ENCODE assay signal across 7 cellular contexts in the genomic region with DNA sequence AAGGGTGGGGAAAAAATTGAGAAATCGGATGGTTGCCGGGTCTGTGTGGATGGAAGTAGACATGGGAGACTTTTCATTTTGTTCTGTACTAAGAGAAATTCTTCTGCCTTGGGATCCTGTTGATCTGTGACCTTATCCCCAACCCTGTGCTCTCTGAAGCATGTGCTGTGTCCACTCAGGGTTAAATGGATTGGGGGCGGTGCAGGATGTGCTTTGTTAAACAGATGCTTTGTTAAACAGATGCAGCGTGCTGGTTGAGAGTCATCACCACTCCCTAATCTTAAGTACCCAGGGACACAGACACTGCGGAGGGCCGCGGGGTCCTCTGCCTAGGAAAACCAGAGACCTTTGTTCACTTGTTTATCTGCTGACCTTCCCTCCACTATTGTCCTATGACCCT. TPM values are rescaled to one million over a fixed set of nuclear protein-coding genes. Genes with fewer than 3 reads are reported as not detected.
A peak's percentile ranks its signal among the peaks of the same experiment; 100 is the strongest.
DNase-seq lines count a peak whose midpoint lies in the region; ATAC-seq, FAIRE-seq and TF ChIP-seq lines count a peak whose summit lies in the region.
"Not testable (repeated sequence)": the region's sequence is repeated elsewhere in the genome, so short reads cannot be mapped to it uniquely, and the experiment has no call there.

No MANE protein-coding gene starts in this region.

- not testable (repeated sequence) for H3K9me3 ChIP-seq in GM23248 (ENCODE audit: low read depth); IMR-90 (ENCODE audit: control insufficient read depth, insufficient read depth, low read length); WERI-Rb-1 (ENCODE audit: severe bottlenecking); K562 (replicated peaks; ENCODE audit: control insufficient read depth, insufficient read depth, low read depth, low read length); sigmoid colon

- H4K5ac ChIP-seq in IMR-90 (ENCODE audit: low read depth, low read length): not testable (repeated sequence)

- H3K4me3 Mint-ChIP-seq in nephron progenitor cell: not testable (repeated sequence)

- peak overlapping the region; percentile 68 for H3K4me2 ChIP-seq in GM23248 (ENCODE audit: unreplicated experiment)
- H3K4me2 ChIP-seq in IMR-90 (ENCODE audit: low read depth, low read length); K562 (ENCODE audit: insufficient read depth, low read length): not testable (repeated sequence)

- dilution Hi-C loops in IMR-90 (cut with HindIII; ENCODE audit: low sequenced_read_pairs, unreplicated experiment): not testable (repeated sequence)

- not testable (repeated sequence) for H3F3A ChIP-seq in GM23248 (ENCODE audit: insufficient read depth)

- not testable (repeated sequence) for H3K23ac ChIP-seq in IMR-90 (ENCODE audit: low read depth, low read length)

- not testable (repeated sequence) for TF ChIP-seq RAD21 in IMR-90 (IDR thresholded peaks at IDR 0.05; ENCODE audit: low read length); K562 (CRISPR knock-in tag; conservative IDR thresholded peaks at IDR 0.05 in 1 of 2, IDR thresholded peaks at IDR 0.05 in 1 of 2)

- CTCF ChIA-PET in IMR-90 (lab: Yijun Ruan, JAX); K562 (lab: Yijun Ruan, JAX; ENCODE audit: low intra/inter-chr PET ratio): not testable (repeated sequence)

- not testable (repeated sequence) for H3K18ac ChIP-seq in IMR-90 (ENCODE audit: low read depth, low read length)

- peaks cover 11% of the 10 kb centered on the region for H3K4me1 ChIP-seq in GM23248 (ENCODE audit: insufficient read depth)
- H3K4me1 ChIP-seq in IMR-90 (ENCODE audit: control insufficient read depth, insufficient read depth, low read length); sigmoid colon: not testable (repeated sequence)
- H3K4me1 ChIP-seq in K562 (replicated peaks in 1 of 2; ENCODE audit: control insufficient read depth in 2 of 2, insufficient read depth in 2 of 2, low read length in 2 of 2): peaks cover 15 to 18% of the 10 kb centered on the region in 2 experiments

- not testable (repeated sequence) for H2BK120ac ChIP-seq in IMR-90 (ENCODE audit: low read depth, low read length)

- not testable (repeated sequence) for TF ChIP-seq CTCF in IMR-90 (conservative IDR thresholded peaks at IDR 0.05; ENCODE audit: low read depth, low read length); WERI-Rb-1 (IDR thresholded peaks at IDR 0.05; ENCODE audit: low read depth, low read length); K562 (IDR thresholded peaks at IDR 0.05 in 2 of 3, conservative IDR thresholded peaks at IDR 0.05 in 1 of 3; ENCODE audit: insufficient read depth in 2 of 3, low read depth in 1 of 3, low read length in 3 of 3); nephron progenitor cell (IDR thresholded peaks at IDR 0.05); sigmoid colon (IDR thresholded peaks at IDR 0.05)

- WGBS in GM23248 (ENCODE audit: low coverage in 1 of 2, low lambda C conversion rate in 2 of 2, missing lambda C conversion rate in 2 of 2), 2 experiments: 6% methylated on average over 3 of the region's 7 CpGs; no CpG with 5 or more reads in 1 of the 2 experiments
- WGBS in IMR-90 (ENCODE audit: extremely low coverage in 2 of 2, insufficient read length in 1 of 2), 2 experiments: 38% methylated on average over 2 of the region's 7 CpGs; no CpG with 5 or more reads in 1 of the 2 experiments
- WGBS in K562 (ENCODE audit: insufficient coverage, low coverage, missing lambda C conversion rate): 0% methylated on average over 2 of the region's 7 CpGs
- 30 to 44% methylated on average over 4 of the region's 7 CpGs for WGBS in sigmoid colon, 2 donors

- DNase-seq in GM23248; IMR-90; K562 (ENCODE audit: extremely low read depth in 1 of 4, low spot score in 3 of 4); Right ventricle myocardium superior: not testable (repeated sequence)
- DNase-seq in WERI-Rb-1 (peak; percentile 66), nephron progenitor cell (peak; percentile 27), sigmoid colon (peak; percentile 69)

- not testable (repeated sequence) for H3K4ac ChIP-seq in IMR-90 (ENCODE audit: low read depth, low read length)

- H3K4me1 Mint-ChIP-seq in nephron progenitor cell: peaks cover 18% of the 10 kb centered on the region

- H3K27ac ChIP-seq in GM23248; IMR-90 (ENCODE audit: insufficient read depth, low read length); WERI-Rb-1; K562 (ENCODE audit: extremely low read depth, low read depth, low read length); sigmoid colon: not testable (repeated sequence)

- H2AK9ac ChIP-seq in IMR-90 (replicated peaks; ENCODE audit: low read depth, low read length, poor library complexity): not testable (repeated sequence)

- H3K27ac Mint-ChIP-seq in nephron progenitor cell: peak overlapping the region; percentile 59

- H2BK20ac ChIP-seq in IMR-90 (ENCODE audit: low read depth, low read length): not testable (repeated sequence)

- H3K14ac ChIP-seq in IMR-90 (replicated peaks; ENCODE audit: low read depth, low read length): not testable (repeated sequence)

- not testable (repeated sequence) for H3K27me3 ChIP-seq in GM23248 (replicated peaks; ENCODE audit: insufficient read depth); IMR-90 (ENCODE audit: control insufficient read depth, insufficient read depth, low read length); WERI-Rb-1 (ENCODE audit: insufficient read depth, low read depth, severe bottlenecking); K562 (ENCODE audit: control insufficient read depth in 2 of 2, insufficient read depth in 2 of 2, low read length in 2 of 2); sigmoid colon

- peaks cover 15% of the 10 kb centered on the region for H3K9me3 Mint-ChIP-seq in nephron progenitor cell

- peak; percentile 50 for ATAC-seq in IMR-90 (ENCODE audit: low read depth)
- ATAC-seq in K562: peak; percentile 76
- ATAC-seq in Right ventricle myocardium superior (ENCODE audit: poor library complexity): peak; percentile 49

- not testable (repeated sequence) for H3K79me1 ChIP-seq in IMR-90 (ENCODE audit: low read depth in 1 of 2, low read length in 2 of 2)

- H4K8ac ChIP-seq in IMR-90 (ENCODE audit: low read depth in 2 of 2, low read length in 2 of 2): not testable (repeated sequence)

- intact Hi-C loops in IMR-90 (cut with micrococcal nuclease); K562 (cut with micrococcal nuclease); Right ventricle myocardium superior (cut with DNase I); sigmoid colon (cut with DNase I): not testable (repeated sequence)

- not testable (repeated sequence) for H3K4me3 ChIP-seq in GM23248; IMR-90 (ENCODE audit: insufficient read depth, low read depth, low read length); WERI-Rb-1 (ENCODE audit: low read depth, low read length); K562; sigmoid colon

- H3K9me2 ChIP-seq in GM23248 (ENCODE audit: insufficient read depth): not testable (repeated sequence)

- H2BK15ac ChIP-seq in IMR-90 (ENCODE audit: low read depth, low read length): not testable (repeated sequence)

- POLR2A ChIA-PET in IMR-90 (lab: Charles Lee; ENCODE audit: unreplicated experiment); K562 (lab: Yijun Ruan, JAX): not testable (repeated sequence)

- in situ Hi-C loops in GM23248 (cut with MboI); IMR-90 (cut with MboI; ENCODE audit: low sequenced_read_pairs); K562 (cut with MboI): not testable (repeated sequence)

- H3K79me2 ChIP-seq in GM23248 (ENCODE audit: insufficient read depth); K562 (ENCODE audit: control insufficient read depth, insufficient read depth, low read length): not testable (repeated sequence)

- H2AK5ac ChIP-seq in IMR-90 (ENCODE audit: low read depth, low read length): not testable (repeated sequence)

- not testable (repeated sequence) for H3K36me3 ChIP-seq in GM23248 (ENCODE audit: low read depth); IMR-90 (ENCODE audit: control insufficient read depth, insufficient read depth, low read length); WERI-Rb-1; K562 (ENCODE audit: control insufficient read depth, insufficient read depth, low read length); sigmoid colon

- H3K36me3 Mint-ChIP-seq in nephron progenitor cell (ENCODE audit: low read depth): not testable (repeated sequence)

- H3K9ac ChIP-seq in GM23248; IMR-90 (ENCODE audit: low read depth, low read length); K562 (ENCODE audit: insufficient read depth in 1 of 2, low read depth in 2 of 2, low read length in 2 of 2): not testable (repeated sequence)

- TF ChIP-seq EP300 in K562 (IDR thresholded peaks at IDR 0.05; ENCODE audit: low read length); sigmoid colon (IDR thresholded peaks at IDR 0.05): not testable (repeated sequence)

- peak; percentile 78 for FAIRE-seq in K562 (lab: Jason Lieb, UNC)

- BruUV-seq in IMR-90 (replicated peaks; lab: Mats Ljungman, UMichigan); K562 (replicated peaks; lab: Mats Ljungman, UMichigan): not testable (repeated sequence)

- not testable (repeated sequence) for H3K56ac ChIP-seq in IMR-90 (ENCODE audit: extremely low read depth, insufficient read depth, low read length)

- H2AFZ ChIP-seq in GM23248: peak overlapping the region; percentile 68
- not testable (repeated sequence) for H2AFZ ChIP-seq in IMR-90 (replicated peaks; ENCODE audit: low read length, poor library complexity); K562 (ENCODE audit: low read depth, low read length)

- not testable (repeated sequence) for H3K27me3 Mint-ChIP-seq in nephron progenitor cell (ENCODE audit: low read depth, poor library complexity)

- H3K9me1 ChIP-seq in IMR-90 (ENCODE audit: insufficient read depth, low read length): peaks cover 12% of the 10 kb centered on the region
- not testable (repeated sequence) for H3K9me1 ChIP-seq in K562 (ENCODE audit: control insufficient read depth, insufficient read depth, low read length)

- H2BK5ac ChIP-seq in IMR-90 (ENCODE audit: low read depth, low read length, poor library complexity, severe bottlenecking): not testable (repeated sequence)

- H4K20me1 ChIP-seq in GM23248 (ENCODE audit: insufficient read depth); IMR-90 (ENCODE audit: insufficient read depth, low read length); K562 (replicated peaks; ENCODE audit: control insufficient read depth, insufficient read depth, low read length): not testable (repeated sequence)

- H4K91ac ChIP-seq in IMR-90 (ENCODE audit: insufficient read depth, low read depth, low read length): not testable (repeated sequence)

- not testable (repeated sequence) for TF ChIP-seq POLR2A in IMR-90 (IDR thresholded peaks at IDR 0.05; ENCODE audit: low read depth, low read length); K562 (conservative IDR thresholded peaks at IDR 0.05); sigmoid colon (IDR thresholded peaks at IDR 0.05)

RNA-seq across cellular contexts. Expression of a gene that starts 18.3 kb away (rescaled TPM):
- total RNA-seq in GM23248 (2014; rRNA removed; shearing (Covaris generic)): 20.1 and 24.7 TPM in 2 replicates
- polyA plus RNA-seq in GM23248 (2016; fragmentation: Nextera tagmentation; extraction: Ambion mirVana): 44.8 and 47.4 TPM in 2 replicates
- total RNA-seq in IMR-90 (2012; rRNA removed): 11.3 and 12.5 TPM in 2 replicates
- 9.1 and 11.3 TPM in 2 replicates for polyA plus RNA-seq in IMR-90 (2012; rRNA removed)
- polyA plus RNA-seq in IMR-90 (2012; cell fraction: cytosol; rRNA removed): 6.6 and 7.3 TPM in 2 replicates
- polyA plus RNA-seq in IMR-90 (2012; cell fraction: nucleus; rRNA removed; ENCODE audit: low replicate concordance): 6.4 and 11.0 TPM in 2 replicates
- total RNA-seq in K562 (2011; cell fraction: chromatin; rRNA removed; ENCODE audit: low replicate concordance): 44.6 and 48.3 TPM in 2 replicates
- 26.7 and 28.9 TPM in 2 replicates for total RNA-seq in K562 (2011; cell fraction: nucleolus; rRNA removed)
- 56.0 and 88.0 TPM in 2 replicates for total RNA-seq in K562 (2011; cell fraction: nucleoplasm; rRNA removed)
- 15.7 and 17.3 TPM in 2 replicates for total RNA-seq in K562 (2014; rRNA removed)
- 18.8 and 20.3 TPM in 2 replicates for total RNA-seq in K562 (2014; rRNA removed; fragmentation: Illumina TruSeq; extraction: Trizol)
- 14.1 and 14.7 TPM in 2 replicates for total RNA-seq in K562 (2015; rRNA removed; fragmentation: Illumina TruSeq; extraction: Trizol)
- 42.6 and 51.9 TPM in 2 replicates for total RNA-seq in K562 (2021)
- polyA plus RNA-seq in K562 (2011; rRNA removed): 23.1 and 43.4 TPM in 2 replicates
- 24.8 and 52.3 TPM in 2 replicates for polyA plus RNA-seq in K562 (2011; cell fraction: cytosol; rRNA removed)
- polyA plus RNA-seq in K562 (2011; cell fraction: nucleus; rRNA removed): 39.0 and 49.3 TPM in 2 replicates
- 22.7 and 30.7 TPM in 2 replicates for polyA plus RNA-seq in K562 (2012)
- 33.9 and 35.5 TPM in 2 replicates for polyA plus RNA-seq in K562 (2014; fragmentation: Illumina TruSeq; extraction: Trizol)
- 10 to 100 TPM; 10.1 to 21.8 TPM for polyA plus RNA-seq in K562 (2014; fragmentation: Nextera tagmentation; extraction: Ambion mirVana)
- 21.0 and 22.4 TPM in 2 replicates for polyA plus RNA-seq in K562 (2014; rRNA removed)
- 19.7 and 35.1 TPM in 2 replicates for polyA minus RNA-seq in K562 (2011; rRNA and poly(A)+ RNA removed)
- polyA minus RNA-seq in K562 (2011; cell fraction: cytosol; rRNA and poly(A)+ RNA removed): 25.3 and 46.8 TPM in 2 replicates
- 10.1 and 22.5 TPM in 2 replicates for polyA minus RNA-seq in K562 (2011; cell fraction: nucleus; rRNA and poly(A)+ RNA removed)
- total RNA-seq in Right ventricle myocardium superior: 4.8 TPM
- 10 to 100 TPM in 2 of 4 donors, 1 to 10 TPM in 2; 5.6 to 11.0 (median 9.9) TPM for total RNA-seq in sigmoid colon
- 1 to 10 TPM in 2 of 3 donors, under 1 TPM in 1; 0.60 to 4.6 (median 1.4) TPM for polyA plus RNA-seq in sigmoid colon
